Comparison of ENCODE assay signal across 2 cellular contexts in the genomic region with DNA sequence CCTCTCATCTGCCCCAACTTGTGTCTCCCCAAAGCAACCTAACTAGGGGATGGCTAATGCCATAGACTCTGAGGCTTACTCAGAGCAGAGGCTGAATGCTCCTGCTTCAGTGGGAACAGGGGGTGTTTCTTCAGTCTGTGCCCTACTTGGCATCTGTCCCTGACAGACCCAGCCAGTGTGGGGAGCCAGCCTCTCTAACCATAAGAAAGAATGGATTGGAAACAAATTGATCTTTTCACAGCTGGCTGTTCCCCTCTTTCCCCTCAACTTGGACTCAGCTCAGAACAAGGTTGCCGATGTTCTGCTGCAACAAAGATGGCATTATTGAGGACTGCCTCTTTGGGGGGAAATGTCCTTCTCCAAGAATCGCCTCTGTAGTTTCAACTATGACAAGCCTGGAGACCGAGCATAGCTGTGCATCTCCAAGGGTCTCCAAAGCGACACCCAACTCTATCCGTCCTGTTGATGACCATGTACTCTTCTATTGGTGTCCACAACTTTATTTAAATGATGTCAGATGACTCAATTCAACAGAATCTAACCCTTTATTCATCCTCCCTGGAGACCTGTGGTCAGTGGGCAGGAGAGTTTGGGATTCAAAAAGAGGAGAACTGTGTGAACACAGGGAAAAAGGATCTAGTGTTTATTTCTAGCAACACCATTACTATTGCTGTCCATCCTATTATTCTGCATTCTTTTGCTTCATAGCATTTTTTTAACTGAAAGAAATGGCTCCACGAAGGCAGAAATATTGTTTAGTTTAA.
TF ChIP-seq lines count a peak whose summit lies in the region.

No MANE protein-coding gene starts in this region.

TF ChIP-seq in IMR-90, 13 proteins besides CTCF, POLR2A, EP300 and RAD21:
- no peak for TF ChIP-seq CHD1 (IDR thresholded peaks at IDR 0.05; ENCODE audit: low read depth, low read length)
- TF ChIP-seq NFE2L2 (IDR thresholded peaks at IDR 0.05; ENCODE audit: low read depth, low read length), result no peak
- TF ChIP-seq FOS (IDR thresholded peaks at IDR 0.05; ENCODE audit: low read depth, low read length), result no peak
- TF ChIP-seq RFX5 (IDR thresholded peaks at IDR 0.05; ENCODE audit: low read depth, low read length), result no peak
- TF ChIP-seq CEBPB (IDR thresholded peaks at IDR 0.05; ENCODE audit: low read depth, low read length), result no peak
- TF ChIP-seq MAZ (IDR thresholded peaks at IDR 0.05; ENCODE audit: borderline replicate concordance, low read depth, low read length), result no peak
- TF ChIP-seq, protein P1, sequence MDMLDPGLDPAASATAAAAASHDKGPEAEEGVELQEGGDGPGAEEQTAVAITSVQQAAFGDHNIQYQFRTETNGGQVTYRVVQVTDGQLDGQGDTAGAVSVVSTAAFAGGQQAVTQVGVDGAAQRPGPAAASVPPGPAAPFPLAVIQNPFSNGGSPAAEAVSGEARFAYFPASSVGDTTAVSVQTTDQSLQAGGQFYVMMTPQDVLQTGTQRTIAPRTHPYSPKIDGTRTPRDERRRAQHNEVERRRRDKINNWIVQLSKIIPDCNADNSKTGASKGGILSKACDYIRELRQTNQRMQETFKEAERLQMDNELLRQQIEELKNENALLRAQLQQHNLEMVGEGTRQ (IDR thresholded peaks at IDR 0.05; ENCODE audit: low read depth, low read length), result no peak
- no peak for TF ChIP-seq RCOR1 (IDR thresholded peaks at IDR 0.05; ENCODE audit: insufficient replicate concordance, low read length)
- TF ChIP-seq BHLHE40 (IDR thresholded peaks at IDR 0.05; ENCODE audit: low read depth, low read length), result no peak
- TF ChIP-seq MXI1 (IDR thresholded peaks at IDR 0.05; ENCODE audit: borderline replicate concordance, low read depth, low read length), result no peak
- TF ChIP-seq, protein P2, sequence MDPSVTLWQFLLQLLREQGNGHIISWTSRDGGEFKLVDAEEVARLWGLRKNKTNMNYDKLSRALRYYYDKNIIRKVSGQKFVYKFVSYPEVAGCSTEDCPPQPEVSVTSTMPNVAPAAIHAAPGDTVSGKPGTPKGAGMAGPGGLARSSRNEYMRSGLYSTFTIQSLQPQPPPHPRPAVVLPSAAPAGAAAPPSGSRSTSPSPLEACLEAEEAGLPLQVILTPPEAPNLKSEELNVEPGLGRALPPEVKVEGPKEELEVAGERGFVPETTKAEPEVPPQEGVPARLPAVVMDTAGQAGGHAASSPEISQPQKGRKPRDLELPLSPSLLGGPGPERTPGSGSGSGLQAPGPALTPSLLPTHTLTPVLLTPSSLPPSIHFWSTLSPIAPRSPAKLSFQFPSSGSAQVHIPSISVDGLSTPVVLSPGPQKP (IDR thresholded peaks at IDR 0.05; ENCODE audit: borderline replicate concordance, low read depth, low read length), result no peak
- no peak for TF ChIP-seq SMC3 (IDR thresholded peaks at IDR 0.05; ENCODE audit: low read depth, low read length)

TF ChIP-seq in HepG2, 621 proteins besides CTCF, POLR2A, EP300 and RAD21:
- TF ChIP-seq, protein P3, sequence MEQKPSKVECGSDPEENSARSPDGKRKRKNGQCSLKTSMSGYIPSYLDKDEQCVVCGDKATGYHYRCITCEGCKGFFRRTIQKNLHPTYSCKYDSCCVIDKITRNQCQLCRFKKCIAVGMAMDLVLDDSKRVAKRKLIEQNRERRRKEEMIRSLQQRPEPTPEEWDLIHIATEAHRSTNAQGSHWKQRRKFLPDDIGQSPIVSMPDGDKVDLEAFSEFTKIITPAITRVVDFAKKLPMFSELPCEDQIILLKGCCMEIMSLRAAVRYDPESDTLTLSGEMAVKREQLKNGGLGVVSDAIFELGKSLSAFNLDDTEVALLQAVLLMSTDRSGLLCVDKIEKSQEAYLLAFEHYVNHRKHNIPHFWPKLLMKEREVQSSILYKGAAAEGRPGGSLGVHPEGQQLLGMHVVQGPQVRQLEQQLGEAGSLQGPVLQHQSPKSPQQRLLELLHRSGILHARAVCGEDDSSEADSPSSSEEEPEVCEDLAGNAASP (CRISPR knock-in tag; IDR thresholded peaks at IDR 0.05; ENCODE audit: borderline replicate concordance), result no peak
- no peak for TF ChIP-seq PITX1 (CRISPR knock-in tag; IDR thresholded peaks at IDR 0.05)
- TF ChIP-seq MTF2 (CRISPR knock-in tag; IDR thresholded peaks at IDR 0.05; ENCODE audit: borderline replicate concordance), result no peak
- no peak for TF ChIP-seq DNMT1 (CRISPR knock-in tag; IDR thresholded peaks at IDR 0.05)
- TF ChIP-seq NR2F6 (IDR thresholded peaks at IDR 0.05), result no peak
- TF ChIP-seq NR2F6 (CRISPR knock-in tag; IDR thresholded peaks at IDR 0.05), result no peak
- TF ChIP-seq FOXA3 (CRISPR knock-in tag; IDR thresholded peaks at IDR 0.05), result no peak
